17 cellular contexts compared by ENCODE assay signal in genomic region chr1:191953516-191953915, GRCh38.
"Had no signal": no experiment of that assay in that cellular context is flagged by ENCODE, and none has a peak within 500 bp of the region (broad histone marks: within the 10 kb centered on the region; RNA-seq: fewer than 3 reads in every experiment).

No MANE protein-coding gene starts in this region.

- H3K4me3 ChIP-seq: cardiac muscle cell, heart right ventricle, pancreas, psoas muscle, right atrium auricular region, upper lobe of left lung had no signal

- DNase-seq: activated CD8-positive, alpha-beta memory T cell treated with anti-CD3 and anti-CD28 coated beads for 24 hours; activated CD8-positive, alpha-beta memory T cell treated with anti-CD3 and anti-CD28 coated beads, Interleukin-2, amount 50 U/mL, for 4 hours; activated naive CD4-positive, alpha-beta T cell treated with Interleukin-2 at 50 U/mL for 16 hours; activated naive CD8-positive, alpha-beta T cell treated with anti-CD3 and anti-CD28 coated beads for 36 hours; activated T-cell treated with anti-CD3 and anti-CD28 coated beads, Interleukin-2, amount 50 U/mL, for 24 hours; amygdala; heart right ventricle; islet precursor cell; left cardiac atrium; nephron progenitor cell; pancreas; psoas muscle; stimulated activated CD4-positive, alpha-beta T cell treated with anti-CD3 and anti-CD28 coated beads, Interleukin-4, amount 100 ng/mL, for 24 hours; stimulated activated naive CD8-positive, alpha-beta T cell treated with anti-CD3 and anti-CD28 coated beads, Interleukin-15, Interleukin-2, amounts not matched to agents 100 U/mL and 50 U/mL, for 24 hours; upper lobe of left lung had no signal
